Comparison of ENCODE assay signal across 18 cellular contexts in the genomic region with DNA sequence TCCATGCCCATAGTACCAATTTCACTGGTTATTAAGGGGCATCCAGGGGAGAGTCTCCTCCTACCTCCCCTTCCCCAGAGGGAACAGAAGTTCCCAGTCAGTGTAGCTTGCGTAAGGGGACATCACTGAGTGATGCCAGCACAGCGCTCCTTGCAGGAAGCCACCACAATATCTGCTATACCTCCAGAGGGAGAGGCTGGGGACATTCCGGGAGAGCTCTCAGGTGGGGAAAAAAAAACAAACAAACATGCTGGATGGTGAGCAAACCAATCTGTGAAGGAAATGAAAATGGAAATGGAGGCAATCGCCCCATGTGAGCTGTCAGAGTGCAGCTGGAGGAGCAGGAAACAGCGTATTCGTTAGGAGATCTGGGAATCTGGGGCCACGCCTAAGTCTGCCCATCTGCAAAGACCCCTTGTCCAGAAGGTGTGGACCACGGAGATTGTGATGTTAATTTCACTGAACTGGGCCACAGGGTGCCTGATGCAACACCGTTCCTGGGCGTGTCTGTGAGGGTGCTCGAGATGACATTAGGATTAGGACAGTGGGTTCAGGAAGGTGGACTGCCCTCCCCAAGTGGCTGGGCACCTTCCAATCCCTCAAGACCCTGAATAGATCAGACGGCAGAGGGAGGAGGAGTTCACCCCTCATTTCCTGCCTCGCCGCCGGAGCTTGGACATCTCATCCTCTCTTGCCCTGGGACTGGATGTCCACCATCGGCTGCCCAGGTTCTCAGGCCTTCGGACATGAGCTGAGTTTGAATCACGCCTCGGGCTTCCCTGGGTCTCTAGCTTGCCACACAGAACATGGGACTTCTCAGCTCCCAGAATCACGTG. TPM values are rescaled to one million over a fixed set of nuclear protein-coding genes. Genes with fewer than 3 reads are reported as not detected.
A peak's percentile ranks its signal among the peaks of the same experiment; 100 is the strongest.
DNase-seq lines count a peak whose midpoint lies in the region; ATAC-seq, FAIRE-seq and TF ChIP-seq lines count a peak whose summit lies in the region.
"Had no signal": no experiment of that assay in that cellular context is flagged by ENCODE, and none has a peak within 500 bp of the region (broad histone marks: within the 10 kb centered on the region; RNA-seq: fewer than 3 reads in every experiment).

No MANE protein-coding gene starts in this region.

- H3K79me2 ChIP-seq in H1 (ENCODE audit: control insufficient read depth in 1 of 2, insufficient read depth in 2 of 2, low read length in 2 of 2), result peaks cover 16 to 100% of the 10 kb centered on the region in 2 experiments

- H3K79me1 ChIP-seq in H1 (ENCODE audit: low read depth, low read length), result peaks cover 22% of the 10 kb centered on the region; the same call in 1 of the 2 replicates

- no peaks in the 10 kb centered on the region for H3K27me3 Mint-ChIP-seq in nephron (ENCODE audit: low read depth)

- H3K9me3 Mint-ChIP-seq in nephron, result no peaks in the 10 kb centered on the region

- H3K4ac ChIP-seq in H1 (replicated peaks; ENCODE audit: insufficient read length, low read depth, low read length), result no peak overlapping the region

- peaks cover 70% of the 10 kb centered on the region for H3K4me1 Mint-ChIP-seq in nephron

- H3K23me2 ChIP-seq in H1 (ENCODE audit: low read depth, low read length), result no peaks in the 10 kb centered on the region

- peak overlapping the region; percentile 3 for H2BK5ac ChIP-seq in H1 (ENCODE audit: low read depth, low read length)

- no peak overlapping the region for H3K4me3 ChIP-seq in H1 (ENCODE audit: extremely low read depth in 1 of 4, insufficient read depth in 2 of 4, low read depth in 3 of 4, low read length in 4 of 4)
- no peak overlapping the region for H3K4me3 ChIP-seq in uterus
- H3K4me3 ChIP-seq: body of pancreas had no signal

- no peak overlapping the region for H4K8ac ChIP-seq in H1 (ENCODE audit: extremely low read depth, insufficient read depth, low read length)

- H2BK20ac ChIP-seq in H1 (ENCODE audit: low read length), result no peak overlapping the region

- no peak overlapping the region; a peak in 2 of 4 replicates for H3K4me2 ChIP-seq in H1 (ENCODE audit: insufficient read depth in 1 of 2, low read depth in 2 of 2, low read length in 2 of 2)
- H3K4me2 ChIP-seq: KMS-11 had no signal

- TF ChIP-seq EP300 in H1 (IDR thresholded peaks at IDR 0.05; ENCODE audit: borderline replicate concordance in 1 of 2, low read depth in 2 of 2, low read length in 2 of 2), result no peak

- H3K27me3 ChIP-seq in H1 (replicated peaks in 1 of 4; ENCODE audit: control insufficient read depth in 3 of 4, extremely low read depth in 1 of 4, insufficient read depth in 3 of 4, low read length in 3 of 4) (no peaks in the 10 kb centered on the region), uterus (no peaks in the 10 kb centered on the region)
- H3K27me3 ChIP-seq: body of pancreas, neutrophil had no signal

- TF ChIP-seq POLR2A in H1 (IDR thresholded peaks at IDR 0.05; ENCODE audit: control extremely low read depth in 1 of 2, low read depth in 2 of 2, low read length in 2 of 2) (no peak), uterus (IDR thresholded peaks at IDR 0.05) (no peak)

- no peaks in the 10 kb centered on the region for H3K9me3 ChIP-seq in H1 (ENCODE audit: insufficient read depth in 2 of 2, low read depth in 1 of 2, low read length in 1 of 2)
- H3K9me3 ChIP-seq in uterus, result no peaks in the 10 kb centered on the region
- H3K9me3 ChIP-seq: body of pancreas, neutrophil had no signal

- POLR2A ChIA-PET in H1 (lab: Charles Lee; ENCODE audit: partially characterized antibody), result interaction anchor here (0.6 to 4.7 kb wide), 4 partner anchors 8 to 1814 kb away, joined by 4 to 21 read pairs (median 4); no protein-coding TSS in a partner anchor

- peaks cover 17 to 44% (median 30%) of the 10 kb centered on the region in 4 experiments for H3K4me1 ChIP-seq in H1 (replicated peaks in 1 of 4; ENCODE audit: control insufficient read depth in 3 of 4, insufficient read depth in 4 of 4, low read length in 3 of 4)
- peaks cover 0 to 4% of the 10 kb centered on the region in 2 donors for H3K4me1 ChIP-seq in uterus

- no peak overlapping the region for H2BK120ac ChIP-seq in H1 (replicated peaks; ENCODE audit: low read depth, low read length)

- H3K4me3 Mint-ChIP-seq in nephron, result peak overlapping the region in 1 of 3 experiments; percentile 17

- peak overlapping the region; percentile 37 for H3K56ac ChIP-seq in H1 (replicated peaks; ENCODE audit: insufficient read length, low read depth, low read length)

- TF ChIP-seq CTCF in H1 (IDR thresholded peaks at IDR 0.05; ENCODE audit: control extremely low read depth in 1 of 3, insufficient read depth in 1 of 3, low read depth in 1 of 3, low read length in 3 of 3) (no peak), nephron (IDR thresholded peaks at IDR 0.05; ENCODE audit: unreplicated experiment in 3 of 3) (no peak), uterus (IDR thresholded peaks at IDR 0.05) (no peak)

- 0 out of 2 replicates have a peak overlapping the region, but pooled peaks have one; percentile 5 for H2BK15ac ChIP-seq in H1 (ENCODE audit: low read length)

- peaks cover 19% of the 10 kb centered on the region for H3K36me3 Mint-ChIP-seq in nephron (ENCODE audit: low read depth)

- intact Hi-C loops in Right ventricle myocardium superior (cut with DNase I), result no loop called here
- intact Hi-C loops in left ventricle myocardium superior (cut with micrococcal nuclease), result no loop called here
- intact Hi-C loops in uterus (cut with DNase I; ENCODE audit: low total_unique reads), result no loop called here

- H2BK12ac ChIP-seq in H1 (ENCODE audit: low read depth, low read length), result peak overlapping the region; percentile 50; the same call in 1 of the 2 replicates

- TF ChIP-seq RAD21 in H1 (IDR thresholded peaks at IDR 0.05 in 1 of 2, conservative IDR thresholded peaks at IDR 0.05 in 1 of 2; ENCODE audit: low read depth in 2 of 2, low read length in 2 of 2), result no peak

- CTCF ChIA-PET in H1 (lab: Charles Lee; ENCODE audit: partially characterized antibody), result interaction anchor here (0.7 to 2.1 kb wide), 13 partner anchors 7 to 197 kb away, joined by 3 to 11 read pairs (median 3); no protein-coding TSS in a partner anchor

- no peak overlapping the region for H4K5ac ChIP-seq in H1 (ENCODE audit: insufficient read length, low read depth, low read length)

- H3K27ac ChIP-seq in H1 (ENCODE audit: low read depth, low read length), result no peak overlapping the region
- H3K27ac ChIP-seq in uterus, result peak overlapping the region; percentile 78 to 81
- H3K27ac ChIP-seq: KMS-11, neutrophil had no signal

- no peak overlapping the region for H3K9ac ChIP-seq in H1 (replicated peaks in 1 of 4; ENCODE audit: extremely low read depth in 1 of 4, low read depth in 3 of 4, low read length in 3 of 4)
- H3K9ac ChIP-seq: KMS-11 had no signal

- no peak for FAIRE-seq in H1 (lab: Jason Lieb, UNC)
- FAIRE-seq: GM12891, small intestine, TTC549 had no signal

- no peak overlapping the region for H2AFZ ChIP-seq in H1 (ENCODE audit: low read length)

- H3K14ac ChIP-seq in H1 (ENCODE audit: insufficient read length), result no peak overlapping the region

- no peak overlapping the region for H2AK5ac ChIP-seq in H1 (ENCODE audit: low read depth, low read length)

- peak; percentile 39 for DNase-seq in Right ventricle myocardium superior
- DNase-seq in left ventricle myocardium superior, result no peak
- DNase-seq in H1 (ENCODE audit: low read depth in 1 of 2, low spot score in 2 of 2), result no peak
- no peak for DNase-seq in uterus
- DNase-seq in effector CD8-positive, alpha-beta T cell (lab: John Stamatoyannopoulos, UW), result no peak
- no peak for DNase-seq in epidermal melanocyte (ENCODE audit: insufficient read length, low spot score)
- DNase-seq in HUDEP-2 (lab: John Stamatoyannopoulos, UW; ENCODE audit: unreplicated experiment in 76 of 76), result no peak
- DNase-seq: ACHN, body of pancreas, COR-L47, NCI-H524, small intestine had no signal

- H3K23ac ChIP-seq in H1 (ENCODE audit: insufficient read length), result no peak overlapping the region

- H4K20me1 ChIP-seq in H1 (replicated peaks in 1 of 2; ENCODE audit: control insufficient read depth in 1 of 2, insufficient read depth in 2 of 2, low read length in 2 of 2), result peaks cover 3 to 11% of the 10 kb centered on the region in 2 experiments

- peak overlapping the region; percentile 78 to 88 (median 87) for H3K27ac Mint-ChIP-seq in nephron

- ATAC-seq in Right ventricle myocardium superior (ENCODE audit: poor library complexity) (no peak), left ventricle myocardium superior (no peak)
- ATAC-seq: body of pancreas, SK-N-SH treated with all-trans-retinoic acid at 6 μM for 48 hours had no signal

- H3K18ac ChIP-seq in H1 (ENCODE audit: extremely low read depth, low read length), result no peak overlapping the region; the same call in 1 of the 2 replicates

- no peaks in the 10 kb centered on the region for H3K36me3 ChIP-seq in H1 (ENCODE audit: control insufficient read depth in 2 of 4, insufficient read depth in 4 of 4, low read length in 3 of 4)
- H3K36me3 ChIP-seq in uterus, result no peaks in the 10 kb centered on the region
- H3K36me3 ChIP-seq: neutrophil had no signal

- 84% methylated on average over 20 of the region's 20 CpGs; no CpG with 5 or more reads in 1 of the 2 experiments for WGBS in H1 (ENCODE audit: extremely low coverage in 1 of 2, insufficient coverage in 1 of 2, insufficient read length in 1 of 2, insufficient replicate concordance in 2 of 2, low coverage in 1 of 2, low lambda C conversion rate in 2 of 2, missing lambda C conversion rate in 1 of 2), 2 experiments

- H4K91ac ChIP-seq in H1 (replicated peaks; ENCODE audit: insufficient read length, low read length), result peak overlapping the region; percentile 86

TF ChIP-seq in H1, 55 proteins besides CTCF, POLR2A, EP300 and RAD21 (continues in another document):
- TF ChIP-seq RFX5 (IDR thresholded peaks at IDR 0.05; ENCODE audit: borderline replicate concordance, low read depth, low read length), result no peak
- TF ChIP-seq CTBP2 (IDR thresholded peaks at IDR 0.05; ENCODE audit: borderline replicate concordance, insufficient read depth, insufficient read length, low read length), result no peak
- TF ChIP-seq KDM4A (IDR thresholded peaks at IDR 0.05; ENCODE audit: low read depth, low read length, severe bottlenecking), result no peak
- TF ChIP-seq SUZ12 (IDR thresholded peaks at IDR 0.05; ENCODE audit: low read length), result no peak
- no peak for TF ChIP-seq ZNF274 (IDR thresholded peaks at IDR 0.05; ENCODE audit: borderline replicate concordance, extremely low read depth, low read length)
- TF ChIP-seq TBP (IDR thresholded peaks at IDR 0.05; ENCODE audit: low read depth, low read length), result no peak

RNA-seq across cellular contexts. Expression of a gene that starts 30.5 kb away (rescaled TPM):
- total RNA-seq in Right ventricle myocardium superior, result 40.6 TPM
- total RNA-seq in left ventricle myocardium superior, result 40.4 TPM
- total RNA-seq in H1 (2021; fragmentation: NEBNext Ultra II Directional; extraction: Animal tissue kit (Norgen Biotek cat#: 25700)), result 95.6 and 96.5 TPM in 2 replicates
- polyA plus RNA-seq in H1 (2011; rRNA removed), result 109 and 121 TPM in 2 replicates
- polyA plus RNA-seq in H1 (2011; cell fraction: cytosol; rRNA removed), result 92.3 TPM
- 152 TPM for polyA plus RNA-seq in H1 (2011; cell fraction: nucleus; rRNA removed)
- polyA plus RNA-seq in H1 (2012, experiment 1 of 2), result 61.6 to 94.7 TPM (median 83.3 TPM) in 4 replicates
- 78.3 TPM for polyA plus RNA-seq in H1 (2012, experiment 2 of 2)
- 62.9 TPM for polyA plus RNA-seq in H1 (2013, experiment 1 of 2)
- 65.3 TPM for polyA plus RNA-seq in H1 (2013, experiment 2 of 2)
- polyA minus RNA-seq in H1 (2011; rRNA and poly(A)+ RNA removed), result 176 and 215 TPM in 2 replicates
- 71.7 TPM for polyA minus RNA-seq in H1 (2011; cell fraction: cytosol; rRNA and poly(A)+ RNA removed)
- 67.7 TPM for polyA minus RNA-seq in H1 (2011; cell fraction: nucleus; rRNA and poly(A)+ RNA removed)
- 100 to 1,000 TPM in 1 of 4 donors, 10 to 100 TPM in 3; 20.5 to 109 (median 50.3) TPM for total RNA-seq in uterus
